In genomic region chr12:22624908-22625646, GRCh38 we compare ENCODE assay signal across 8 cellular contexts. TPM values are rescaled to one million over a fixed set of nuclear protein-coding genes. Genes with fewer than 3 reads are reported as not detected.
DNase-seq lines count a peak whose midpoint lies in the region; ATAC-seq and TF ChIP-seq lines count a peak whose summit lies in the region.

A gene with protein sequence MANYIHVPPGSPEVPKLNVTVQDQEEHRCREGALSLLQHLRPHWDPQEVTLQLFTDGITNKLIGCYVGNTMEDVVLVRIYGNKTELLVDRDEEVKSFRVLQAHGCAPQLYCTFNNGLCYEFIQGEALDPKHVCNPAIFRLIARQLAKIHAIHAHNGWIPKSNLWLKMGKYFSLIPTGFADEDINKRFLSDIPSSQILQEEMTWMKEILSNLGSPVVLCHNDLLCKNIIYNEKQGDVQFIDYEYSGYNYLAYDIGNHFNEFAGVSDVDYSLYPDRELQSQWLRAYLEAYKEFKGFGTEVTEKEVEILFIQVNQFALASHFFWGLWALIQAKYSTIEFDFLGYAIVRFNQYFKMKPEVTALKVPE (plus strand): TSS chr12:22625171. CDS start chr12:22625431, 260 bp downstream.

- H3K4me2 ChIP-seq in GM23338: peak within 1 kb of the TSS; percentile 82

- no peaks in the 10 kb centered on the region for H3K9me3 ChIP-seq in stomach smooth muscle (ENCODE audit: control insufficient read depth in 2 of 2, low read length in 2 of 2)

- no peaks in the 10 kb centered on the region for H3K9me2 ChIP-seq in GM23338 (ENCODE audit: insufficient read depth)

- H3K36me3 ChIP-seq in GM23338 (ENCODE audit: insufficient read depth) (no peaks in the 10 kb centered on the region), stomach smooth muscle (ENCODE audit: control insufficient read depth in 2 of 2, insufficient read depth in 2 of 2, low read length in 2 of 2) (no peaks in the 10 kb centered on the region)

- peaks cover 47% of the 10 kb centered on the region for H3K79me2 ChIP-seq in GM23338 (replicated peaks; ENCODE audit: insufficient read depth)

- peak within 1 kb of the TSS; percentile 19 for H2AFZ ChIP-seq in GM23338

- H3K4me1 ChIP-seq in GM23338 (ENCODE audit: insufficient read depth): peaks cover 17% of the 10 kb centered on the region
- H3K4me1 ChIP-seq in stomach smooth muscle (ENCODE audit: control insufficient read depth, insufficient read depth, low read length): peaks cover 2% of the 10 kb centered on the region

- no peaks in the 10 kb centered on the region for H3F3A ChIP-seq in GM23338 (replicated peaks; ENCODE audit: low read depth)

- no peaks in the 10 kb centered on the region for H3K27me3 ChIP-seq in GM23338 (ENCODE audit: insufficient read depth)
- H3K27me3 ChIP-seq in stomach smooth muscle (ENCODE audit: control insufficient read depth in 1 of 2, insufficient read depth in 2 of 2, low read length in 2 of 2): no peaks in the 10 kb centered on the region

- H3K9me3 Mint-ChIP-seq in GM23338 (no peaks in the 10 kb centered on the region), neural crest cell (no peaks in the 10 kb centered on the region)

- DNase-seq in EH (ENCODE audit: low read depth) (peak; percentile 91), GM23338 (ENCODE audit: low spot score) (peak; percentile 95), LHCN-M2 (ENCODE audit: low read depth) (peak; percentile 87), activated gamma-delta T cell (lab: John Stamatoyannopoulos, UW) (peak; percentile 79), fibroblast of villous mesenchyme (ENCODE audit: low read depth) (peak; percentile 95), neural crest cell (ENCODE audit: low read depth, low spot score) (peak; percentile 85)

- TF ChIP-seq POLR2A in Raji (IDR thresholded peaks at IDR 0.05; ENCODE audit: insufficient read depth, low read depth, low read length): peak; percentile 92

- H3K27ac ChIP-seq in GM23338 (ENCODE audit: low read depth) (peak within 1 kb of the TSS; percentile 97), stomach smooth muscle (ENCODE audit: low read length) (peak within 1 kb of the TSS; percentile 82)

- H3K36me3 Mint-ChIP-seq in GM23338 (ENCODE audit: low read depth): no peaks in the 10 kb centered on the region; the same call in 2 of the 3 replicates
- H3K36me3 Mint-ChIP-seq in neural crest cell (ENCODE audit: low read depth): no peaks in the 10 kb centered on the region

- H3K4me1 Mint-ChIP-seq in GM23338: peaks cover 29% of the 10 kb centered on the region
- peaks cover 49% of the 10 kb centered on the region for H3K4me1 Mint-ChIP-seq in neural crest cell

- H3K9ac ChIP-seq in stomach smooth muscle (ENCODE audit: low read length in 2 of 2): peak within 1 kb of the TSS; percentile 89 to 94

- H4K20me1 ChIP-seq in GM23338 (replicated peaks; ENCODE audit: insufficient read depth): 0 out of 2 replicates have a peak, but pooled peaks cover 4% of the 10 kb centered on the region

- peak within 1 kb of the TSS; percentile 87 for H3K4me3 Mint-ChIP-seq in GM23338
- H3K4me3 Mint-ChIP-seq in neural crest cell: peak within 1 kb of the TSS; percentile 99

- H3K27me3 Mint-ChIP-seq in GM23338 (ENCODE audit: insufficient read depth, low read depth, poor library complexity) (peaks cover 3% of the 10 kb centered on the region), neural crest cell (ENCODE audit: low read depth) (no peaks in the 10 kb centered on the region)

- H3K27ac Mint-ChIP-seq in GM23338: peak within 1 kb of the TSS; percentile 93
- H3K27ac Mint-ChIP-seq in neural crest cell (ENCODE audit: unreplicated experiment): peak within 1 kb of the TSS; percentile 97

- ATAC-seq in GM23338: peak; percentile 95

- TF ChIP-seq CTCF in GM23338 (conservative IDR thresholded peaks at IDR 0.05; ENCODE audit: low read depth in 2 of 2): no peak
- no peak for TF ChIP-seq CTCF in fibroblast of villous mesenchyme (IDR thresholded peaks at IDR 0.05; ENCODE audit: insufficient read depth, low read depth, low read length)
- TF ChIP-seq CTCF in neural crest cell (conservative IDR thresholded peaks at IDR 0.05): no peak

- peak within 1 kb of the TSS; percentile 76 for H3K4me3 ChIP-seq in GM23338
- H3K4me3 ChIP-seq in fibroblast of villous mesenchyme (ENCODE audit: low read depth, low read length): peak within 1 kb of the TSS; percentile 93
- H3K4me3 ChIP-seq in stomach smooth muscle (ENCODE audit: low read length in 2 of 2): peak within 1 kb of the TSS; percentile 89 to 98

TF ChIP-seq in GM23338, 12 proteins besides CTCF, POLR2A, EP300 and RAD21:
- TF ChIP-seq EZH2phosphoT487 (IDR thresholded peaks at IDR 0.05; ENCODE audit: unreplicated experiment) (no peak), POLR2AphosphoS5 (IDR thresholded peaks at IDR 0.05; ENCODE audit: low read depth) (peak; percentile 93), CREB1 (CRISPR knock-in tag; IDR thresholded peaks at IDR 0.05; ENCODE audit: low read depth) (peak; percentile 90)

RNA-seq across cellular contexts. Expression of the gene that starts here (rescaled TPM):
- 87.6 and 101 TPM in 2 replicates for total RNA-seq in GM23338 (2014; rRNA removed; shearing (Covaris generic))
- polyA plus RNA-seq in GM23338 (2016; fragmentation: Nextera tagmentation; extraction: Ambion mirVana): 33.1 and 41.9 TPM in 2 replicates
- total RNA-seq in LHCN-M2 (2014; rRNA removed) (24.9 and 25.8 TPM in 2 replicates), fibroblast of villous mesenchyme (26.7 and 70.8 TPM in 2 replicates), neural crest cell (105 and 117 TPM in 2 replicates)
- polyA plus RNA-seq in LHCN-M2 (2012): 9.1 TPM

Comparison
In these comparisons a context has a peak if more than half of its experiments do, and no peak if none do; other contexts are left out.
1. Peak in every context shown above with its lines: DNase-seq, ATAC-seq, H3K4me3 ChIP-seq and H3K27ac ChIP-seq.